ENCODE assay signal across 8 cellular contexts in genomic region chr7:98282727-98283126, GRCh38. TPM values are rescaled to one million over a fixed set of nuclear protein-coding genes. Genes with fewer than 3 reads are reported as not detected.
DNase-seq lines count a peak whose midpoint lies in the region; ATAC-seq and TF ChIP-seq lines count a peak whose summit lies in the region.

No MANE protein-coding gene starts in this region.

- H3K27me3 ChIP-seq in fibroblast of lung (ENCODE audit: control insufficient read depth, insufficient read depth, low read length) (no peaks in the 10 kb centered on the region), prostate gland (replicated peaks; ENCODE audit: insufficient read depth) (no peaks in the 10 kb centered on the region)

- H3K9me3 ChIP-seq in SK-N-MC (ENCODE audit: low read depth, low read length) (no peaks in the 10 kb centered on the region), fibroblast of lung (ENCODE audit: control insufficient read depth, insufficient read depth, low read depth, low read length) (no peaks in the 10 kb centered on the region), prostate gland (no peaks in the 10 kb centered on the region)

- 15% methylated on average over 16 of the region's 16 CpGs for WGBS in prostate gland

- H3K4me1 ChIP-seq in fibroblast of lung (ENCODE audit: control insufficient read depth, extremely low read depth, insufficient read depth, low read length) (peaks cover 28% of the 10 kb centered on the region), prostate gland (replicated peaks) (peaks cover 36% of the 10 kb centered on the region)

- H3K4me3 ChIP-seq in SK-N-MC (peak overlapping the region; percentile 88), fibroblast of lung (replicated peaks in 1 of 4; ENCODE audit: control extremely low read depth in 1 of 4, insufficient read depth in 1 of 4, low read depth in 3 of 4, low read length in 4 of 4) (peak overlapping the region; percentile 52 to 98 (median 73)), prostate gland (peak overlapping the region; percentile 92 to 99)

- H3K27ac ChIP-seq in SK-N-MC = no peak overlapping the region
- peak overlapping the region; percentile 88 for H3K27ac ChIP-seq in fibroblast of lung (ENCODE audit: insufficient read depth, low read length)
- H3K27ac ChIP-seq in prostate gland = peak overlapping the region; percentile 93 to 99

- H3K4me2 ChIP-seq in fibroblast of lung (ENCODE audit: extremely low read depth, insufficient read depth, low read length) = peak overlapping the region; percentile 91

- DNase-seq in EL (peak; percentile 30), SK-N-MC (ENCODE audit: low read depth, low spot score) (no peak), fibroblast of lung (ENCODE audit: low read depth in 2 of 2) (peak in 1 of 2 donors; percentile 14), prostate gland (ENCODE audit: low spot score) (no peak), NCI-H774 (lab: John Stamatoyannopoulos, UW) (no peak)

- H4K20me1 ChIP-seq in fibroblast of lung (ENCODE audit: control insufficient read depth, extremely low read depth, insufficient read depth, low read length) = no peaks in the 10 kb centered on the region

- peaks cover 60% of the 10 kb centered on the region for H3K79me2 ChIP-seq in fibroblast of lung (ENCODE audit: control insufficient read depth, insufficient read depth, low read length)

- TF ChIP-seq POLR2A in prostate gland (IDR thresholded peaks at IDR 0.05) = no peak

- no peak overlapping the region for H2AFZ ChIP-seq in fibroblast of lung (ENCODE audit: low read length)

- no peak for TF ChIP-seq CTCF in fibroblast of lung (conservative IDR thresholded peaks at IDR 0.05 in 1 of 2, IDR thresholded peaks at IDR 0.05 in 1 of 2; ENCODE audit: low read depth in 1 of 2, low read length in 2 of 2)
- TF ChIP-seq CTCF in prostate gland (IDR thresholded peaks at IDR 0.05) = no peak

- intact Hi-C loops in prostate gland (cut with DNase I) = no loop called here

- no peak for ATAC-seq in HG03460 (IDR thresholded peaks at IDR 0.05; ENCODE audit: unreplicated experiment)
- no peak for ATAC-seq in HG02678 (IDR thresholded peaks at IDR 0.05; ENCODE audit: unreplicated experiment)
- no peak for ATAC-seq in GM19452 (IDR thresholded peaks at IDR 0.05; ENCODE audit: unreplicated experiment)

- peak overlapping the region; percentile 88 for H3K9ac ChIP-seq in SK-N-MC (ENCODE audit: insufficient read length)
- peak overlapping the region; percentile 93 for H3K9ac ChIP-seq in fibroblast of lung (ENCODE audit: insufficient read depth, low read length)

- peaks cover 15% of the 10 kb centered on the region; the same call in 1 of the 2 replicates for H3K36me3 ChIP-seq in SK-N-MC (ENCODE audit: insufficient read depth, low read length)
- H3K36me3 ChIP-seq in fibroblast of lung (ENCODE audit: control insufficient read depth, insufficient read depth, low read length) = peaks cover 11% of the 10 kb centered on the region
- H3K36me3 ChIP-seq in prostate gland = no peaks in the 10 kb centered on the region

RNA-seq across cellular contexts. Expression of gene BRI3, which starts 1.2 kb away (rescaled TPM):
- total RNA-seq in fibroblast of lung (77.8 and 104 TPM in 2 replicates), prostate gland (10 to 100 TPM; 68.5 to 85.4 TPM)
- polyA plus RNA-seq in fibroblast of lung = 164 and 172 TPM in 2 replicates
- polyA plus RNA-seq in fibroblast of lung (2012) = 267 and 318 TPM in 2 replicates
- 379 and 477 TPM in 2 replicates for polyA minus RNA-seq in fibroblast of lung (ENCODE audit: low replicate concordance)

RNA-seq across cellular contexts. Expression of gene TECPR1, which starts 30.7 kb away (rescaled TPM):
- 24.9 and 39.0 TPM in 2 replicates for total RNA-seq in fibroblast of lung
- 3.3 and 3.7 TPM in 2 replicates for polyA plus RNA-seq in fibroblast of lung
- 15.4 and 15.6 TPM in 2 replicates for polyA plus RNA-seq in fibroblast of lung (2012)
- 7.7 and 9.1 TPM in 2 replicates for polyA minus RNA-seq in fibroblast of lung (ENCODE audit: low replicate concordance)
- 10 to 100 TPM; 31.4 to 62.7 TPM for total RNA-seq in prostate gland
